In the genomic region with DNA sequence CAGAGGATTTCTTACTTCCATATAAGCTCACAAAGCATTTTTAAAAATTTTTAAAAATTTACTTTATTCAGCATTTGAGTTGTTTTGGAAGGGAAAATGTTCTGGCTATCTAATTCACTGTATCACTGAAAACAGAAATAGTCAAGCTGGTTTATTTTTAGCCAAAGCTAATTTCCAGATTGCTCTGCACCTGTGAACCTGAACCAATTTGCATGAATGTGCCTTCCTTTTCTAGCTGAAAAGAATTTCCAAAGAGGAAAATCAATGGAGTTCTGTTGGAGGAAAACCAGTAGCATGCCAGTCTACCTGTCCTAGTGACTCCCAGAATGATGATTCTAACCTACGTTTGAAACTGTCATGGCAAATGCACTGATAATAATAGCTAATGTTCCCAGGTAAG, we compare ENCODE assay signal across 1 cellular context.
TF ChIP-seq lines count a peak whose summit lies in the region.

No MANE protein-coding gene starts in this region.

TF ChIP-seq in WTC11, 78 proteins besides CTCF, POLR2A, EP300 and RAD21 (continued from another document):
- TF ChIP-seq, protein P1, sequence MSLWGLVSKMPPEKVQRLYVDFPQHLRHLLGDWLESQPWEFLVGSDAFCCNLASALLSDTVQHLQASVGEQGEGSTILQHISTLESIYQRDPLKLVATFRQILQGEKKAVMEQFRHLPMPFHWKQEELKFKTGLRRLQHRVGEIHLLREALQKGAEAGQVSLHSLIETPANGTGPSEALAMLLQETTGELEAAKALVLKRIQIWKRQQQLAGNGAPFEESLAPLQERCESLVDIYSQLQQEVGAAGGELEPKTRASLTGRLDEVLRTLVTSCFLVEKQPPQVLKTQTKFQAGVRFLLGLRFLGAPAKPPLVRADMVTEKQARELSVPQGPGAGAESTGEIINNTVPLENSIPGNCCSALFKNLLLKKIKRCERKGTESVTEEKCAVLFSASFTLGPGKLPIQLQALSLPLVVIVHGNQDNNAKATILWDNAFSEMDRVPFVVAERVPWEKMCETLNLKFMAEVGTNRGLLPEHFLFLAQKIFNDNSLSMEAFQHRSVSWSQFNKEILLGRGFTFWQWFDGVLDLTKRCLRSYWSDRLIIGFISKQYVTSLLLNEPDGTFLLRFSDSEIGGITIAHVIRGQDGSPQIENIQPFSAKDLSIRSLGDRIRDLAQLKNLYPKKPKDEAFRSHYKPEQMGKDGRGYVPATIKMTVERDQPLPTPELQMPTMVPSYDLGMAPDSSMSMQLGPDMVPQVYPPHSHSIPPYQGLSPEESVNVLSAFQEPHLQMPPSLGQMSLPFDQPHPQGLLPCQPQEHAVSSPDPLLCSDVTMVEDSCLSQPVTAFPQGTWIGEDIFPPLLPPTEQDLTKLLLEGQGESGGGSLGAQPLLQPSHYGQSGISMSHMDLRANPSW (CRISPR knock-in tag; conservative IDR thresholded peaks at IDR 0.05; ENCODE audit: low read depth): no peak
- TF ChIP-seq FOXP1 (CRISPR knock-in tag; IDR thresholded peaks at IDR 0.05; ENCODE audit: borderline replicate concordance) (no peak), NR1H2 (CRISPR knock-in tag; IDR thresholded peaks at IDR 0.05) (no peak), CREM (CRISPR knock-in tag; IDR thresholded peaks at IDR 0.05) (no peak), MXD4 (CRISPR knock-in tag; IDR thresholded peaks at IDR 0.05; ENCODE audit: borderline replicate concordance) (no peak), ZNF423 (CRISPR knock-in tag; IDR thresholded peaks at IDR 0.05) (no peak), FOXK1 (CRISPR knock-in tag; IDR thresholded peaks at IDR 0.05) (no peak)
- TF ChIP-seq, protein P2, sequence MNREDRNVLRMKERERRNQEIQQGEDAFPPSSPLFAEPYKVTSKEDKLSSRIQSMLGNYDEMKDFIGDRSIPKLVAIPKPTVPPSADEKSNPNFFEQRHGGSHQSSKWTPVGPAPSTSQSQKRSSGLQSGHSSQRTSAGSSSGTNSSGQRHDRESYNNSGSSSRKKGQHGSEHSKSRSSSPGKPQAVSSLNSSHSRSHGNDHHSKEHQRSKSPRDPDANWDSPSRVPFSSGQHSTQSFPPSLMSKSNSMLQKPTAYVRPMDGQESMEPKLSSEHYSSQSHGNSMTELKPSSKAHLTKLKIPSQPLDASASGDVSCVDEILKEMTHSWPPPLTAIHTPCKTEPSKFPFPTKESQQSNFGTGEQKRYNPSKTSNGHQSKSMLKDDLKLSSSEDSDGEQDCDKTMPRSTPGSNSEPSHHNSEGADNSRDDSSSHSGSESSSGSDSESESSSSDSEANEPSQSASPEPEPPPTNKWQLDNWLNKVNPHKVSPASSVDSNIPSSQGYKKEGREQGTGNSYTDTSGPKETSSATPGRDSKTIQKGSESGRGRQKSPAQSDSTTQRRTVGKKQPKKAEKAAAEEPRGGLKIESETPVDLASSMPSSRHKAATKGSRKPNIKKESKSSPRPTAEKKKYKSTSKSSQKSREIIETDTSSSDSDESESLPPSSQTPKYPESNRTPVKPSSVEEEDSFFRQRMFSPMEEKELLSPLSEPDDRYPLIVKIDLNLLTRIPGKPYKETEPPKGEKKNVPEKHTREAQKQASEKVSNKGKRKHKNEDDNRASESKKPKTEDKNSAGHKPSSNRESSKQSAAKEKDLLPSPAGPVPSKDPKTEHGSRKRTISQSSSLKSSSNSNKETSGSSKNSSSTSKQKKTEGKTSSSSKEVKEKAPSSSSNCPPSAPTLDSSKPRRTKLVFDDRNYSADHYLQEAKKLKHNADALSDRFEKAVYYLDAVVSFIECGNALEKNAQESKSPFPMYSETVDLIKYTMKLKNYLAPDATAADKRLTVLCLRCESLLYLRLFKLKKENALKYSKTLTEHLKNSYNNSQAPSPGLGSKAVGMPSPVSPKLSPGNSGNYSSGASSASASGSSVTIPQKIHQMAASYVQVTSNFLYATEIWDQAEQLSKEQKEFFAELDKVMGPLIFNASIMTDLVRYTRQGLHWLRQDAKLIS (CRISPR knock-in tag; IDR thresholded peaks at IDR 0.05; ENCODE audit: borderline replicate concordance): no peak
- TF ChIP-seq, protein P3, sequence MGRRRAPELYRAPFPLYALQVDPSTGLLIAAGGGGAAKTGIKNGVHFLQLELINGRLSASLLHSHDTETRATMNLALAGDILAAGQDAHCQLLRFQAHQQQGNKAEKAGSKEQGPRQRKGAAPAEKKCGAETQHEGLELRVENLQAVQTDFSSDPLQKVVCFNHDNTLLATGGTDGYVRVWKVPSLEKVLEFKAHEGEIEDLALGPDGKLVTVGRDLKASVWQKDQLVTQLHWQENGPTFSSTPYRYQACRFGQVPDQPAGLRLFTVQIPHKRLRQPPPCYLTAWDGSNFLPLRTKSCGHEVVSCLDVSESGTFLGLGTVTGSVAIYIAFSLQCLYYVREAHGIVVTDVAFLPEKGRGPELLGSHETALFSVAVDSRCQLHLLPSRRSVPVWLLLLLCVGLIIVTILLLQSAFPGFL (CRISPR knock-in tag; IDR thresholded peaks at IDR 0.05; ENCODE audit: borderline replicate concordance): no peak
- TF ChIP-seq, protein P4, sequence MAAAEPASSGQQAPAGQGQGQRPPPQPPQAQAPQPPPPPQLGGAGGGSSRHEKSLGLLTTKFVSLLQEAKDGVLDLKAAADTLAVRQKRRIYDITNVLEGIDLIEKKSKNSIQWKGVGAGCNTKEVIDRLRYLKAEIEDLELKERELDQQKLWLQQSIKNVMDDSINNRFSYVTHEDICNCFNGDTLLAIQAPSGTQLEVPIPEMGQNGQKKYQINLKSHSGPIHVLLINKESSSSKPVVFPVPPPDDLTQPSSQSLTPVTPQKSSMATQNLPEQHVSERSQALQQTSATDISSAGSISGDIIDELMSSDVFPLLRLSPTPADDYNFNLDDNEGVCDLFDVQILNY (CRISPR knock-in tag; IDR thresholded peaks at IDR 0.05): no peak
- TF ChIP-seq, protein P5, sequence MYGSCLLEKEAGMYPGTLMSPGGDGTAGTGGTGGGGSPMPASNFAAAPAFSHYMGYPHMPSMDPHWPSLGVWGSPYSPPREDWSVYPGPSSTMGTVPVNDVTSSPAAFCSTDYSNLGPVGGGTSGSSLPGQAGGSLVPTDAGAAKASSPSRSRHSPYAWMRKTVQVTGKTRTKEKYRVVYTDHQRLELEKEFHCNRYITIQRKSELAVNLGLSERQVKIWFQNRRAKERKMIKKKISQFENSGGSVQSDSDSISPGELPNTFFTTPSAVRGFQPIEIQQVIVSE (CRISPR knock-in tag; IDR thresholded peaks at IDR 0.05; ENCODE audit: borderline replicate concordance): no peak
